Comparison of ENCODE assay signal across 21 cellular contexts in the genomic region with DNA sequence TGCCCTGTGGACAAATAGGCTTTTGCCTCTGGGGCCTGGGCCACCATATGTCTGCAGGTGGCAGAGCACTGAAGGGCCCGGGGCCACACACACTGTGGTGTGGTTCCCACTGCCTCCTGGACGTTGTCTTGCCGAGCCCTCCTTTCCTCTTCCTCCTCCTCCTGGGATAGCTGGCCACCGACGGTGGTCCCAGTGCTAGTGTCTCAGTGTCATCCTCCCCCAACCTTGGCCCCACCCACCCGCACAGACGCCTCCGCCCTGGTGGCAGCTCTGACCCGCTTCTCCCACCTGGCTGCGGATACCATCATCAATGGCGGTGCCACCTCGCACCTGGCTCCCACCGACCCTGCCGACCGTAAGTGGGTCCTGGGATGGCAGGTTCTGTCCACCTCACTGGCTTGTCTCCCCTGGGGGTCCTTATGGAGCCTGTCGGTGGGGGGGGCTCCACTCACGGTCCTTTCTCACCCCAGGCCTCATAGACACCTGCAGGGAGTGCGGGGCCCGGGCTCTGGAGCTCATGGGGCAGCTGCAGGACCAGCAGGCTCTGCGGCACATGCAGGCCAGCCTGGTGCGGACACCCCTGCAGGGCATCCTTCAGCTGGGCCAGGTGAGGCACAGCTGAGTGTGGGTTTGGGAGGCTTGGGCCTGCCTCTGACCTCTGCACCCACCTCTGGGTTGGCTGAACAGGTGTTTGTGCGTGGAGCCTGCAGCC.
"Had no signal": no experiment of that assay in that cellular context is flagged by ENCODE, and none has a peak within 500 bp of the region (broad histone marks: within the 10 kb centered on the region; RNA-seq: fewer than 3 reads in every experiment).

No MANE protein-coding gene starts in this region.

- H3K27ac ChIP-seq: neural progenitor cell, ovary, psoas muscle, thoracic aorta, upper lobe of left lung had no signal

- FAIRE-seq: small intestine, TTC549 had no signal

- H3K4me1 ChIP-seq: neural progenitor cell had no signal

- ATAC-seq: effector memory CD8-positive, alpha-beta T cell; mucosa of descending colon; psoas muscle; right lobe of liver; WTC11 had no signal

- DNase-seq: activated CD4-positive, alpha-beta memory T cell treated with anti-CD3 and anti-CD28 coated beads for 36 hours; activated CD4-positive, alpha-beta T cell treated with anti-CD3 and anti-CD28 coated beads for 4 hours; activated gamma-delta T cell treated with Interleukin-2 at 50 U/mL for 16 hours; activated T-cell treated with anti-CD3 and anti-CD28 coated beads for 4 hours; dermis blood vessel endothelial cell; effector memory CD8-positive, alpha-beta T cell; hippocampal formation; mesenchymal stem cell; naive B cell; stimulated activated CD4-positive, alpha-beta T cell treated with anti-CD3 and anti-CD28 coated beads, Interleukin-15, amount 100 ng/mL, for 24 hours; stimulated activated CD4-positive, alpha-beta T cell treated with anti-CD3 and anti-CD28 coated beads, Interleukin-2, amount 100 ng/mL, for 48 hours had no signal

- H3K9ac ChIP-seq: neural progenitor cell had no signal

- H3K36me3 ChIP-seq: neural progenitor cell, ovary had no signal

- H3K27me3 ChIP-seq: neural progenitor cell, ovary, right lobe of liver, upper lobe of left lung had no signal

- H3K4me3 ChIP-seq: mucosa of descending colon, neural progenitor cell, ovary, psoas muscle, right lobe of liver, thoracic aorta, upper lobe of left lung had no signal

- H3K9me3 ChIP-seq: mucosa of descending colon, ovary, psoas muscle, right lobe of liver, thoracic aorta, upper lobe of left lung had no signal
